ENCODE assay signal across 39 cellular contexts in genomic region chr9:19009566-19009965, GRCh38. TPM values are rescaled to one million over a fixed set of nuclear protein-coding genes. Genes with fewer than 3 reads are reported as not detected.
"Had no signal": no experiment of that assay in that cellular context is flagged by ENCODE, and none has a peak within 500 bp of the region (broad histone marks: within the 10 kb centered on the region; RNA-seq: fewer than 3 reads in every experiment).

No MANE protein-coding gene starts in this region.

- H3K9me3 Mint-ChIP-seq: activated B cell treated with CpG ODN at 0.5 μM for 24 hours; activated CD4-positive, alpha-beta memory T cell treated with anti-CD3 and anti-CD28 coated beads for 36 hours; activated CD4-positive, alpha-beta T cell treated with anti-CD3 and anti-CD28 coated beads, Interleukin-2, amount 10 ng/mL, durations not matched to agents 24 days and 14 days; activated CD8-positive, alpha-beta T cell treated with anti-CD3 and anti-CD28 coated beads for 36 hours; activated naive CD4-positive, alpha-beta T cell treated with anti-CD3 and anti-CD28 coated beads for 36 hours; activated naive CD4-positive, alpha-beta T cell treated with anti-CD3 and anti-CD28 coated beads, Interleukin-2, amount 50 U/mL, for 72 hours; activated naive CD8-positive, alpha-beta T cell treated with anti-CD3 and anti-CD28 coated beads, Interleukin-2, amount 10 ng/mL, durations not matched to agents 7 days and 5 days; activated T-cell treated with anti-CD3 and anti-CD28 coated beads, Interleukin-2, amount 50 U/mL, for 4 hours; activated T-helper 1 cell treated with anti-CD3 and anti-CD28 coated beads, Interleukin-12 subunit alpha, Interleukin-12 subunit beta, Interleukin-2, Interleukin-4 antibody, amounts not matched to agents 30 ng/mL and 10 ng/mL and 1 ng/mL, durations not matched to agents 14 hours and 24 hours and 36 hours; activated T-helper 17 cell treated with anti-CD3 and anti-CD28 coated beads, Interleukin-2, amount 50 U/mL, for 72 hours; brain; central memory CD8-positive, alpha-beta T cell; T-helper 1 cell treated with Interleukin-12 subunit alpha and Interleukin-12 subunit beta and Interleukin-4 antibody, amounts not matched to agents 30 μg/mL and 1 μg/mL, for 36 hours; T-helper 2 cell treated with Interferon-gamma antibody and Interleukin-4, amounts not matched to agents 5 μg/mL and 100 μg/mL, for 36 hours had no signal

- H3K36me3 Mint-ChIP-seq: activated CD4-positive, alpha-beta memory T cell treated with anti-CD3 and anti-CD28 coated beads for 36 hours; activated naive CD4-positive, alpha-beta T cell treated with anti-CD3 and anti-CD28 coated beads, Interleukin-2, amount 50 U/mL, for 72 hours; activated naive CD8-positive, alpha-beta T cell treated with anti-CD3 and anti-CD28 coated beads, Interleukin-2, amount 10 ng/mL, durations not matched to agents 7 days and 5 days; brain had no signal

- H3K27ac Mint-ChIP-seq: activated B cell treated with CpG ODN at 0.5 μM for 24 hours; activated CD4-positive, alpha-beta memory T cell treated with anti-CD3 and anti-CD28 coated beads for 36 hours; activated CD4-positive, alpha-beta T cell treated with anti-CD3 and anti-CD28 coated beads, Interleukin-2, amount 10 ng/mL, durations not matched to agents 24 days and 14 days; activated CD8-positive, alpha-beta T cell treated with anti-CD3 and anti-CD28 coated beads for 36 hours; activated naive CD4-positive, alpha-beta T cell treated with anti-CD3 and anti-CD28 coated beads for 36 hours; activated naive CD4-positive, alpha-beta T cell treated with anti-CD3 and anti-CD28 coated beads, Interleukin-2, amount 50 U/mL, for 72 hours; activated naive CD8-positive, alpha-beta T cell treated with anti-CD3 and anti-CD28 coated beads, Interleukin-2, amount 10 ng/mL, durations not matched to agents 7 days and 5 days; activated T-cell treated with anti-CD3 and anti-CD28 coated beads, Interleukin-2, amount 50 U/mL, for 72 hours; activated T-helper 1 cell treated with anti-CD3 and anti-CD28 coated beads, Interleukin-12 subunit alpha, Interleukin-12 subunit beta, Interleukin-2, Interleukin-4 antibody, amounts not matched to agents 30 ng/mL and 10 ng/mL and 1 ng/mL, durations not matched to agents 14 hours and 24 hours and 36 hours; activated T-helper 17 cell treated with anti-CD3 and anti-CD28 coated beads, Interleukin-2, amount 50 U/mL, for 72 hours; brain; T-helper 1 cell treated with Interleukin-12 subunit alpha and Interleukin-12 subunit beta and Interleukin-4 antibody, amounts not matched to agents 30 μg/mL and 1 μg/mL, for 36 hours; T-helper 2 cell treated with Interferon-gamma antibody and Interleukin-4, amounts not matched to agents 5 μg/mL and 100 μg/mL, for 36 hours had no signal

- H3K36me3 ChIP-seq: adrenal gland, ascending aorta, cardiac muscle cell had no signal

- DNase-seq: activated B cell treated with CpG ODN at 0.5 μM for 24 hours; activated CD4-positive, alpha-beta memory T cell treated with anti-CD3 and anti-CD28 coated beads for 36 hours; activated CD4-positive, alpha-beta T cell treated with anti-CD3 and anti-CD28 coated beads for 4 hours; activated CD4-positive, alpha-beta T cell treated with anti-CD3 and anti-CD28 coated beads, Interleukin-2, amount 10 ng/mL, durations not matched to agents 24 days and 14 days; activated CD4-positive, alpha-beta T cell treated with anti-CD3 and anti-CD28 coated beads, Interleukin-2, amount 50 U/mL, for 1 hour; activated CD4-positive, alpha-beta T cell treated with anti-CD3 and anti-CD28 coated beads, Interleukin-2, amount 50 U/mL, for 4 hours; activated CD4-positive, CD25-positive, alpha-beta regulatory T cell treated with anti-CD3 and anti-CD28 coated beads, Interleukin-2, amount 50 U/mL, for 72 hours; activated CD8-positive, alpha-beta memory T cell treated with anti-CD3 and anti-CD28 coated beads, Interleukin-2, amount 50 U/mL, for 4 hours; activated CD8-positive, alpha-beta T cell treated with anti-CD3 and anti-CD28 coated beads for 36 hours; activated effector memory CD4-positive, alpha-beta T cell treated with anti-CD3 and anti-CD28 coated beads, Interleukin-2, amount 50 U/mL, for 16 hours; activated gamma-delta T cell treated with Interleukin-2 at 50 U/mL for 16 hours; activated naive CD4-positive, alpha-beta T cell; activated naive CD4-positive, alpha-beta T cell treated with anti-CD3 and anti-CD28 coated beads for 36 hours; activated naive CD4-positive, alpha-beta T cell treated with anti-CD3 and anti-CD28 coated beads, Interleukin-2, amount 50 U/mL, for 16 hours; activated naive CD8-positive, alpha-beta T cell treated with anti-CD3 and anti-CD28 coated beads, Interleukin-2, amount 10 ng/mL, durations not matched to agents 7 days and 5 days; activated T-cell treated with anti-CD3 and anti-CD28 coated beads for 4 hours; activated T-cell treated with anti-CD3 and anti-CD28 coated beads, Interleukin-2, amount 50 U/mL, for 1 hour; activated T-cell treated with anti-CD3 and anti-CD28 coated beads, Interleukin-2, amount 50 U/mL, for 4 hours; activated T-cell treated with anti-CD3 and anti-CD28 coated beads, Interleukin-2, amount 50 U/mL, for 72 hours; adrenal gland; amniotic stem cell; anterior cingulate cortex; caudate nucleus; cerebellar nuclear complex; SW 1271; T-helper 1 cell; T-helper 2 cell; T-helper 9 cell had no signal

- H3K27me3 ChIP-seq: adrenal gland, ascending aorta, cardiac muscle cell had no signal

- H3K9me3 ChIP-seq: adrenal gland, ascending aorta had no signal

- ATAC-seq: activated CD8-positive, alpha-beta T cell treated with anti-CD3 and anti-CD28 coated beads for 36 hours; activated naive CD4-positive, alpha-beta T cell treated with anti-CD3 and anti-CD28 coated beads, Interleukin-2, amount 50 U/mL, for 72 hours; activated T-cell treated with anti-CD3 and anti-CD28 coated beads, Interleukin-2, amount 50 U/mL, for 4 hours; activated T-cell treated with anti-CD3 and anti-CD28 coated beads, Interleukin-2, amount 50 U/mL, for 72 hours; activated T-helper 17 cell treated with anti-CD3 and anti-CD28 coated beads, Interleukin-2, amount 50 U/mL, for 72 hours had no signal

- H3K4me1 Mint-ChIP-seq: activated B cell treated with CpG ODN at 0.5 μM for 24 hours; activated CD4-positive, alpha-beta T cell treated with anti-CD3 and anti-CD28 coated beads, Interleukin-2, amount 10 ng/mL, durations not matched to agents 24 days and 14 days; activated naive CD8-positive, alpha-beta T cell treated with anti-CD3 and anti-CD28 coated beads, Interleukin-2, amount 10 ng/mL, durations not matched to agents 7 days and 5 days; activated T-helper 17 cell treated with anti-CD3 and anti-CD28 coated beads, Interleukin-2, amount 50 U/mL, for 72 hours; central memory CD8-positive, alpha-beta T cell had no signal

- H3K4me3 Mint-ChIP-seq: activated B cell treated with CpG ODN at 0.5 μM for 24 hours; activated CD4-positive, alpha-beta memory T cell treated with anti-CD3 and anti-CD28 coated beads for 36 hours; activated CD4-positive, alpha-beta T cell treated with anti-CD3 and anti-CD28 coated beads, Interleukin-2, amount 10 ng/mL, durations not matched to agents 24 days and 14 days; activated CD8-positive, alpha-beta T cell treated with anti-CD3 and anti-CD28 coated beads for 36 hours; activated naive CD4-positive, alpha-beta T cell treated with anti-CD3 and anti-CD28 coated beads for 36 hours; activated naive CD8-positive, alpha-beta T cell treated with anti-CD3 and anti-CD28 coated beads, Interleukin-2, amount 10 ng/mL, durations not matched to agents 7 days and 5 days; activated T-cell treated with anti-CD3 and anti-CD28 coated beads, Interleukin-2, amount 50 U/mL, for 4 hours; activated T-cell treated with anti-CD3 and anti-CD28 coated beads, Interleukin-2, amount 50 U/mL, for 72 hours; activated T-helper 1 cell treated with anti-CD3 and anti-CD28 coated beads, Interleukin-12 subunit alpha, Interleukin-12 subunit beta, Interleukin-2, Interleukin-4 antibody, amounts not matched to agents 30 ng/mL and 10 ng/mL and 1 ng/mL, durations not matched to agents 14 hours and 24 hours and 36 hours; activated T-helper 17 cell treated with anti-CD3 and anti-CD28 coated beads, Interleukin-2, amount 50 U/mL, for 72 hours; brain; central memory CD8-positive, alpha-beta T cell; T-helper 1 cell treated with Interleukin-12 subunit alpha and Interleukin-12 subunit beta and Interleukin-4 antibody, amounts not matched to agents 30 μg/mL and 1 μg/mL, for 36 hours; T-helper 2 cell treated with Interferon-gamma antibody and Interleukin-4, amounts not matched to agents 5 μg/mL and 100 μg/mL, for 36 hours had no signal

- H3K27ac ChIP-seq: adrenal gland, ascending aorta, cardiac muscle cell, VCaP had no signal

- H3K4me3 ChIP-seq: adrenal gland, ascending aorta, cardiac muscle cell had no signal

- H3K27me3 Mint-ChIP-seq: activated B cell treated with CpG ODN at 0.5 μM for 24 hours; activated CD4-positive, alpha-beta memory T cell treated with anti-CD3 and anti-CD28 coated beads for 36 hours; activated CD8-positive, alpha-beta T cell treated with anti-CD3 and anti-CD28 coated beads for 36 hours; activated naive CD8-positive, alpha-beta T cell treated with anti-CD3 and anti-CD28 coated beads, Interleukin-2, amount 10 ng/mL, durations not matched to agents 7 days and 5 days; activated T-helper 17 cell treated with anti-CD3 and anti-CD28 coated beads, Interleukin-2, amount 50 U/mL, for 72 hours; central memory CD8-positive, alpha-beta T cell had no signal

RNA-seq across cellular contexts. Expression of gene SAXO1, which starts 23.4 kb away (rescaled TPM):
- total RNA-seq: activated CD4-positive, alpha-beta T cell treated with anti-CD3 and anti-CD28 coated beads, Interleukin-2, amount 10 ng/mL, durations not matched to agents 24 days and 14 days; activated naive CD4-positive, alpha-beta T cell treated with anti-CD3 and anti-CD28 coated beads for 36 hours; activated T-cell treated with anti-CD3 and anti-CD28 coated beads, Interleukin-2, amount 50 U/mL, for 4 hours; activated T-cell treated with anti-CD3 and anti-CD28 coated beads, Interleukin-2, amount 50 U/mL, for 72 hours; activated T-helper 1 cell treated with anti-CD3 and anti-CD28 coated beads, Interleukin-12 subunit alpha, Interleukin-12 subunit beta, Interleukin-2, Interleukin-4 antibody, amounts not matched to agents 30 ng/mL and 10 ng/mL and 1 ng/mL, durations not matched to agents 14 hours and 24 hours and 36 hours; bronchial epithelial cell had no signal
